ENCODE assay signal across 36 cellular contexts in genomic region chr21:9774347-9774746, GRCh38.
"Had no signal": no experiment of that assay in that cellular context is flagged by ENCODE, and none has a peak within 500 bp of the region (broad histone marks: within the 10 kb centered on the region; RNA-seq: fewer than 3 reads in every experiment).

No MANE protein-coding gene starts in this region.

- H3K36me3 Mint-ChIP-seq: activated naive CD8-positive, alpha-beta T cell treated with anti-CD3 and anti-CD28 coated beads for 36 hours had no signal

- DNase-seq: activated B cell treated with CpG ODN at 0.5 μM for 24 hours; activated CD4-positive, alpha-beta memory T cell treated with anti-CD3 and anti-CD28 coated beads for 36 hours; activated CD4-positive, alpha-beta T cell treated with anti-CD3 and anti-CD28 coated beads for 4 hours; activated CD4-positive, alpha-beta T cell treated with anti-CD3 and anti-CD28 coated beads, Interleukin-2, amount 10 ng/mL, durations not matched to agents 24 days and 14 days; activated CD4-positive, alpha-beta T cell treated with anti-CD3 and anti-CD28 coated beads, Interleukin-2, amount 50 U/mL, for 1 hour; activated CD4-positive, alpha-beta T cell treated with anti-CD3 and anti-CD28 coated beads, Interleukin-2, amount 50 U/mL, for 4 hours; activated CD4-positive, CD25-positive, alpha-beta regulatory T cell treated with anti-CD3 and anti-CD28 coated beads, Interleukin-2, amount 50 U/mL, for 72 hours; activated CD8-positive, alpha-beta memory T cell treated with anti-CD3 and anti-CD28 coated beads, Interleukin-2, amount 50 U/mL, for 4 hours; activated CD8-positive, alpha-beta T cell treated with anti-CD3 and anti-CD28 coated beads for 36 hours; activated effector memory CD4-positive, alpha-beta T cell treated with anti-CD3 and anti-CD28 coated beads, Interleukin-2, amount 50 U/mL, for 16 hours; activated gamma-delta T cell treated with Interleukin-2 at 50 U/mL for 16 hours; activated naive CD4-positive, alpha-beta T cell; activated naive CD4-positive, alpha-beta T cell treated with anti-CD3 and anti-CD28 coated beads for 36 hours; activated naive CD4-positive, alpha-beta T cell treated with anti-CD3 and anti-CD28 coated beads, Interleukin-2, amount 50 U/mL, for 16 hours; activated naive CD8-positive, alpha-beta T cell treated with anti-CD3 and anti-CD28 coated beads for 36 hours; activated T-cell treated with anti-CD3 and anti-CD28 coated beads for 4 hours; activated T-cell treated with anti-CD3 and anti-CD28 coated beads, Interleukin-2, amount 50 U/mL, for 1 hour; activated T-cell treated with anti-CD3 and anti-CD28 coated beads, Interleukin-2, amount 50 U/mL, for 4 hours; activated T-cell treated with anti-CD3 and anti-CD28 coated beads, Interleukin-2, amount 50 U/mL, for 72 hours; adrenal gland; amniotic stem cell; aorta; body of pancreas; brain microvascular endothelial cell; caudate nucleus; T-helper 1 cell; T-helper 2 cell; T-helper 9 cell had no signal

- H3K27me3 ChIP-seq: adrenal gland, body of pancreas, brain microvascular endothelial cell, breast epithelium had no signal

- H3K4me1 Mint-ChIP-seq: activated B cell treated with CpG ODN at 0.5 μM for 24 hours; activated CD4-positive, alpha-beta T cell treated with anti-CD3 and anti-CD28 coated beads, Interleukin-2, amount 10 ng/mL, durations not matched to agents 24 days and 14 days; activated naive CD8-positive, alpha-beta T cell treated with anti-CD3 and anti-CD28 coated beads for 36 hours; activated T-helper 17 cell treated with anti-CD3 and anti-CD28 coated beads, Interleukin-2, amount 50 U/mL, for 72 hours; central memory CD8-positive, alpha-beta T cell had no signal

- H3K4me3 ChIP-seq: adrenal gland, body of pancreas, breast epithelium had no signal

- H3K27ac ChIP-seq: adrenal gland, body of pancreas, brain microvascular endothelial cell, breast epithelium, VCaP had no signal

- H3K4me1 ChIP-seq: adrenal gland, body of pancreas, breast epithelium had no signal

- H3K36me3 ChIP-seq: adrenal gland, brain microvascular endothelial cell, breast epithelium had no signal

- H3K27me3 Mint-ChIP-seq: activated B cell treated with CpG ODN at 0.5 μM for 24 hours; activated CD4-positive, alpha-beta memory T cell treated with anti-CD3 and anti-CD28 coated beads for 36 hours; activated CD4-positive, alpha-beta T cell treated with anti-CD3 and anti-CD28 coated beads, Interleukin-2, amount 10 ng/mL, durations not matched to agents 24 days and 14 days; activated CD8-positive, alpha-beta T cell treated with anti-CD3 and anti-CD28 coated beads for 36 hours; activated naive CD8-positive, alpha-beta T cell treated with anti-CD3 and anti-CD28 coated beads for 36 hours; activated T-helper 17 cell treated with anti-CD3 and anti-CD28 coated beads, Interleukin-2, amount 50 U/mL, for 72 hours; central memory CD8-positive, alpha-beta T cell had no signal

- H3K9me3 ChIP-seq: adrenal gland, body of pancreas had no signal

- H3K4me3 Mint-ChIP-seq: activated B cell treated with CpG ODN at 0.5 μM for 24 hours; activated CD4-positive, alpha-beta memory T cell treated with anti-CD3 and anti-CD28 coated beads for 36 hours; activated CD4-positive, alpha-beta T cell treated with anti-CD3 and anti-CD28 coated beads, Interleukin-2, amount 10 ng/mL, durations not matched to agents 24 days and 14 days; activated CD8-positive, alpha-beta T cell treated with anti-CD3 and anti-CD28 coated beads for 36 hours; activated naive CD4-positive, alpha-beta T cell treated with anti-CD3 and anti-CD28 coated beads for 36 hours; activated naive CD8-positive, alpha-beta T cell treated with anti-CD3 and anti-CD28 coated beads for 36 hours; activated T-cell treated with anti-CD3 and anti-CD28 coated beads, Interleukin-2, amount 50 U/mL, for 4 hours; activated T-cell treated with anti-CD3 and anti-CD28 coated beads, Interleukin-2, amount 50 U/mL, for 72 hours; activated T-helper 1 cell treated with anti-CD3 and anti-CD28 coated beads, Interleukin-12 subunit alpha, Interleukin-12 subunit beta, Interleukin-2, Interleukin-4 antibody, amounts not matched to agents 30 ng/mL and 10 ng/mL and 1 ng/mL, durations not matched to agents 14 hours and 24 hours and 36 hours; activated T-helper 17 cell treated with anti-CD3 and anti-CD28 coated beads, Interleukin-2, amount 50 U/mL, for 72 hours; central memory CD8-positive, alpha-beta T cell; T-helper 1 cell treated with Interleukin-12 subunit alpha and Interleukin-12 subunit beta and Interleukin-4 antibody, amounts not matched to agents 30 μg/mL and 1 μg/mL, for 36 hours; T-helper 2 cell treated with Interferon-gamma antibody and Interleukin-4, amounts not matched to agents 5 μg/mL and 100 μg/mL, for 36 hours had no signal

- H3K27ac Mint-ChIP-seq: activated B cell treated with CpG ODN at 0.5 μM for 24 hours; activated CD4-positive, alpha-beta memory T cell treated with anti-CD3 and anti-CD28 coated beads for 36 hours; activated CD4-positive, alpha-beta T cell treated with anti-CD3 and anti-CD28 coated beads, Interleukin-2, amount 10 ng/mL, durations not matched to agents 24 days and 14 days; activated CD8-positive, alpha-beta T cell treated with anti-CD3 and anti-CD28 coated beads for 36 hours; activated naive CD4-positive, alpha-beta T cell treated with anti-CD3 and anti-CD28 coated beads for 36 hours; activated naive CD4-positive, alpha-beta T cell treated with anti-CD3 and anti-CD28 coated beads, Interleukin-2, amount 50 U/mL, for 72 hours; activated naive CD8-positive, alpha-beta T cell treated with anti-CD3 and anti-CD28 coated beads for 36 hours; activated T-cell treated with anti-CD3 and anti-CD28 coated beads, Interleukin-2, amount 50 U/mL, for 72 hours; activated T-helper 1 cell treated with anti-CD3 and anti-CD28 coated beads, Interleukin-12 subunit alpha, Interleukin-12 subunit beta, Interleukin-2, Interleukin-4 antibody, amounts not matched to agents 30 ng/mL and 10 ng/mL and 1 ng/mL, durations not matched to agents 14 hours and 24 hours and 36 hours; activated T-helper 17 cell treated with anti-CD3 and anti-CD28 coated beads, Interleukin-2, amount 50 U/mL, for 72 hours; T-helper 1 cell treated with Interleukin-12 subunit alpha and Interleukin-12 subunit beta and Interleukin-4 antibody, amounts not matched to agents 30 μg/mL and 1 μg/mL, for 36 hours; T-helper 2 cell treated with Interferon-gamma antibody and Interleukin-4, amounts not matched to agents 5 μg/mL and 100 μg/mL, for 36 hours had no signal

- ATAC-seq: activated CD8-positive, alpha-beta T cell treated with anti-CD3 and anti-CD28 coated beads for 36 hours; activated naive CD4-positive, alpha-beta T cell treated with anti-CD3 and anti-CD28 coated beads, Interleukin-2, amount 50 U/mL, for 72 hours; activated T-cell treated with anti-CD3 and anti-CD28 coated beads, Interleukin-2, amount 50 U/mL, for 4 hours; activated T-cell treated with anti-CD3 and anti-CD28 coated beads, Interleukin-2, amount 50 U/mL, for 72 hours; activated T-helper 17 cell treated with anti-CD3 and anti-CD28 coated beads, Interleukin-2, amount 50 U/mL, for 72 hours had no signal
